ENCODE assay signal across 9 cellular contexts in the genomic region with DNA sequence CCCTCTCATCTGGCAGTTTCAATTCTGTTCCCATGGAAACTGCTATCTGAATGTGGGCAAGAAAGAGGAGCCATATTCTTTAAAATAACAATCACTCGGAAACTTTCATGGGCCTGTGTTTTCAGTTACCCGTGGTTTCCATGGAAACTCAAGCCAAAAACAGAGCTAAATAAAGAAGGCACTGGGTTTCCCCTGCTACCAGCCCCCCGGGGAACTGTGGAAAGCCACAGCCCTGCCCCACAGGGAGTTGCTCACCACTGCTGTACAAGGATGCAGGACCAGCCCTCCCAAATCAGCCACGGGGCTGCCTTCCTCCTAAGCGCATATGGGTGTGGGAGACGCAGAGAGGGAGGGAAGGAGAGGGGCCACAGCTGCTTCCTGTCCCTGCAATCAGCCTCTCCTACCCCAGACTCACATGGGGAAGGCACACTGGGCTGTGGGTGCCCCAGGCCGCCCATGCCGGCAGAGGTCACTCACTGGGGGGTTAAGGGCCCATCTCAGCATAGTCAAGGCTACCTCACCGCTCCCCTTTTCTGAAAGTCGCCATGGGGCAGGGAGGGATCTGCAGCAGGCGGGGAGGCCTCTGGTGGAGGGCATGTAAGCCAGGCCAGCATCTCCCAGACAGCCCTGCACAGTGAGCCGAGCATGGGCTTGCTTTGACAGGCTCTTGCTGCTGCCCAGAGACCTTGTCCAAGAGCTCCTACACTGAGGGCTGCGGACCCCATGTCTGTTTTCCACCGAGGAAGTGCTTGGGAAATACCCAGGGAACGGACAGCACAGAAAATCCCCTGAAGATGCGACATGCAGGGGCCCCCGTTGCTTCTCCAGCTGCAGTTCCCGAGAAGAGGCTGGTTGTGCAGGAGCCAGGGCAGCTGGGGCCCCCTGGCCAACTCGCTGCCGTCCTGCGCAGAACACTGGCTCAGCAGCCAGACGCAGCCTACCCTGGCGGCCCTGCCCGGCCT.
DNase-seq lines count a peak whose midpoint lies in the region; ATAC-seq and TF ChIP-seq lines count a peak whose summit lies in the region.
"Had no signal": no experiment of that assay in that cellular context is flagged by ENCODE, and none has a peak within 500 bp of the region (broad histone marks: within the 10 kb centered on the region; RNA-seq: fewer than 3 reads in every experiment).

No MANE protein-coding gene starts in this region.

- TF ChIP-seq POLR2A in GM18505 (IDR thresholded peaks at IDR 0.05; ENCODE audit: borderline replicate concordance, extremely low read depth, insufficient read depth, insufficient read length), result no peak

- ATAC-seq in GM18505 (IDR thresholded peaks at IDR 0.05; ENCODE audit: unreplicated experiment) (peak; percentile 78), HG02588 (IDR thresholded peaks at IDR 0.05; ENCODE audit: unreplicated experiment) (peak; percentile 62), GM18520 (IDR thresholded peaks at IDR 0.05; ENCODE audit: unreplicated experiment) (no peak)

- H3K36me3 ChIP-seq in right atrium auricular region, result no peaks in the 10 kb centered on the region

- peak overlapping the region; percentile 28 for H3K4me3 Mint-ChIP-seq in neural crest cell

- H3K4me1 Mint-ChIP-seq in neural crest cell, result peaks cover 27% of the 10 kb centered on the region

- peak overlapping the region; percentile 83 for H3K27ac Mint-ChIP-seq in neural crest cell (ENCODE audit: unreplicated experiment)
- H3K27ac Mint-ChIP-seq: activated T-helper 2 cell treated with anti-CD3 and anti-CD28 coated beads, Interferon-gamma antibody, Interleukin-2, Interleukin-4, amounts not matched to agents 10 μg/mL and 5 μg/mL and 100 μg/mL, durations not matched to agents 14 hours and 24 hours and 36 hours had no signal

- no peak overlapping the region for H3K27ac ChIP-seq in right atrium auricular region

- H3K4me1 ChIP-seq in right atrium auricular region, result peaks cover 0 to 6% of the 10 kb centered on the region in 2 donors

- H3K27me3 Mint-ChIP-seq in neural crest cell (ENCODE audit: low read depth), result peaks cover 13% of the 10 kb centered on the region

- DNase-seq in NAMALWA (ENCODE audit: low spot score) (peak; percentile 85), neural crest cell (ENCODE audit: low read depth, low spot score) (no peak), globus pallidus (ENCODE audit: low spot score) (no peak), right atrium auricular region (ENCODE audit: low spot score) (no peak)
- DNase-seq in stimulated activated naive CD4-positive, alpha-beta T cell (lab: John Stamatoyannopoulos, UW), result no peak

- peaks cover 4% of the 10 kb centered on the region for H3K36me3 Mint-ChIP-seq in neural crest cell (ENCODE audit: low read depth)

- H3K27me3 ChIP-seq in right atrium auricular region, result no peaks in the 10 kb centered on the region

- H3K4me3 ChIP-seq in right atrium auricular region, result no peak overlapping the region

- peaks cover 10% of the 10 kb centered on the region for H3K9me3 Mint-ChIP-seq in neural crest cell
- H3K9me3 Mint-ChIP-seq: activated T-helper 2 cell treated with anti-CD3 and anti-CD28 coated beads, Interferon-gamma antibody, Interleukin-2, Interleukin-4, amounts not matched to agents 10 μg/mL and 5 μg/mL and 100 μg/mL, durations not matched to agents 14 hours and 24 hours and 36 hours had no signal

- TF ChIP-seq CTCF in neural crest cell (conservative IDR thresholded peaks at IDR 0.05) (no peak), right atrium auricular region (IDR thresholded peaks at IDR 0.05) (no peak)

- no peaks in the 10 kb centered on the region for H3K9me3 ChIP-seq in right atrium auricular region
